Comparison of ENCODE assay signal across 7 cellular contexts in the genomic region with DNA sequence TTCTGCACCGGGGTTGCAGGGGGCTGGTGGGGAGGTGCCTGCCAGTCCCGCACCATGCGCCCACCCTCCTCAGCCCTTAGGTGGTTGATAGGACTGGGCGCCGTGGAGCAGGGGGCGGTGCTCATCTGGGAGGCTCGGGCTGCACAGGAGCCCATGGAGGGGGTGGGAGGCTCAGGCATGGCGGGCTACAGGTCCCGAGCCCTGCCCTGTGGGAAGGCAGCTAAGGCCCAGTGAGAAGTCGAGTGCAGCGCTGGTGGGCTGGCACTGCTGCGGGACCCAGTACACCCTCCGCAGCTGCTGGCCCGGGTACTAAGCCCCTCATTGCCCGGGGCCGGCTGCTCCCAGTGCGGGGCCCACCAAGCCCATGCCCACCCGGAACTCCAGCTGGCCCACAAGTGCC. TPM values are rescaled to one million over a fixed set of nuclear protein-coding genes. Genes with fewer than 3 reads are reported as not detected.
"Had no signal": no experiment of that assay in that cellular context is flagged by ENCODE, and none has a peak within 500 bp of the region (broad histone marks: within the 10 kb centered on the region; RNA-seq: fewer than 3 reads in every experiment).

No MANE protein-coding gene starts in this region.

RNA-seq across cellular contexts. Expression of a gene that starts 20.4 kb away (rescaled TPM):
- total RNA-seq: GM23248, GM23338, H1, H4, H7, H9, HFFc6 had no signal
- polyA plus RNA-seq: GM23248, GM23338 had no signal
